In genomic region chr1:232805269-232806070, GRCh38 we compare ENCODE assay signal across 9 cellular contexts. TPM values are rescaled to one million over a fixed set of nuclear protein-coding genes. Genes with fewer than 3 reads are reported as not detected.
DNase-seq lines count a peak whose midpoint lies in the region; ATAC-seq, FAIRE-seq and TF ChIP-seq lines count a peak whose summit lies in the region.
"Had no signal": no experiment of that assay in that cellular context is flagged by ENCODE, and none has a peak within 500 bp of the region (broad histone marks: within the 10 kb centered on the region; RNA-seq: fewer than 3 reads in every experiment).

MAP10 (plus strand) TSS chr1:232805416; CDS start chr1:232805450, 34 bp downstream.

- CTCF ChIA-PET in WTC11 (lab: Charles Lee), result interaction anchor here (0.7 to 1.3 kb wide), 2 partner anchors 178 to 220 kb away, joined by 3 read pairs; no protein-coding TSS in a partner anchor

- POLR2A ChIA-PET in WTC11 (lab: Charles Lee), result interaction anchor here (0.6 to 0.8 kb wide), 2 partner anchors 579 to 672 kb away, joined by 3 to 4 read pairs; no protein-coding TSS in a partner anchor

- TF ChIP-seq CTCF in WTC11 (IDR thresholded peaks at IDR 0.05), result no peak
- TF ChIP-seq CTCF in breast epithelium (IDR thresholded peaks at IDR 0.05), result no peak

- H3K4me3 Mint-ChIP-seq in WTC11, result peak within 1 kb of the TSS; percentile 83

- H3K4me2 ChIP-seq in GM23248 (ENCODE audit: unreplicated experiment), result peak within 1 kb of the TSS; percentile 99

- H3K36me3 ChIP-seq in GM23248 (ENCODE audit: low read depth), result no peaks in the 10 kb centered on the region
- H3K36me3 ChIP-seq in breast epithelium, result no peaks in the 10 kb centered on the region
- H3K36me3 ChIP-seq in small intestine (ENCODE audit: control insufficient read depth in 2 of 2, insufficient read depth in 2 of 2, low read length in 2 of 2), result no peaks in the 10 kb centered on the region

- DNase-seq in EH (ENCODE audit: low read depth) (peak; percentile 70), GM23248 (peak; percentile 90), NCI-H1092 (lab: John Stamatoyannopoulos, UW) (peak; percentile 85), WTC11 (ENCODE audit: low spot score) (peak; percentile 88), breast epithelium (ENCODE audit: low spot score in 2 of 2) (peak; percentile 21 to 62), iPS-NIHi11 (ENCODE audit: low spot score) (peak; percentile 89), small intestine (peak; percentile 62), RCC 7860 (ENCODE audit: low spot score) (no peak)

- peak within 1 kb of the TSS; percentile 86 for H3K9ac ChIP-seq in GM23248

- H3K4me3 ChIP-seq in GM23248 (peak within 1 kb of the TSS; percentile 76), breast epithelium (peak within 1 kb of the TSS; percentile 67 to 92 (median 85)), small intestine (ENCODE audit: low read depth in 1 of 2, low read length in 2 of 2) (peak within 1 kb of the TSS; percentile 61 to 74)

- H4K20me1 ChIP-seq in GM23248 (ENCODE audit: insufficient read depth), result no peaks in the 10 kb centered on the region

- no peak for TF ChIP-seq POLR2A in breast epithelium (IDR thresholded peaks at IDR 0.05)

- H3K27me3 ChIP-seq in GM23248 (replicated peaks; ENCODE audit: insufficient read depth) (no peaks in the 10 kb centered on the region), breast epithelium (no peaks in the 10 kb centered on the region), small intestine (ENCODE audit: control insufficient read depth in 2 of 2, insufficient read depth in 2 of 2, low read length in 2 of 2) (no peaks in the 10 kb centered on the region)

- intact Hi-C loops in breast epithelium (cut with DNase I; ENCODE audit: low total_unique reads), result no loop called here

- peaks cover 11% of the 10 kb centered on the region; the same call in 1 of the 2 replicates for H3K9me3 Mint-ChIP-seq in WTC11

- ATAC-seq in WTC11, result peak; percentile 88

- no peak within 1 kb of the TSS for H3K27ac ChIP-seq in GM23248
- peak within 1 kb of the TSS; percentile 87 to 95 for H3K27ac ChIP-seq in breast epithelium
- peak within 1 kb of the TSS; percentile 49 to 95 for H3K27ac ChIP-seq in small intestine (ENCODE audit: low read depth in 1 of 2, low read length in 1 of 2)
- H3K27ac ChIP-seq: epithelial cell of prostate had no signal

- no peaks in the 10 kb centered on the region for H3K79me2 ChIP-seq in GM23248 (ENCODE audit: insufficient read depth)

- no peaks in the 10 kb centered on the region for H3K9me2 ChIP-seq in GM23248 (ENCODE audit: insufficient read depth)

- H3F3A ChIP-seq in GM23248 (ENCODE audit: insufficient read depth), result peaks cover 8% of the 10 kb centered on the region; the same call in 1 of the 2 replicates

- in situ Hi-C loops in GM23248 (cut with MboI), result no loop called here

- peak within 1 kb of the TSS; percentile 100 for H2AFZ ChIP-seq in GM23248

- FAIRE-seq in small intestine (lab: Jason Lieb, UNC) (no peak), RCC 7860 (lab: Jason Lieb, UNC) (no peak)

- 17 to 20% methylated on average over 57 to 74 of the region's 74 CpGs for WGBS in GM23248 (ENCODE audit: low coverage in 1 of 2, low lambda C conversion rate in 2 of 2, missing lambda C conversion rate in 2 of 2), 2 experiments
- WGBS in small intestine, 3 donors, result 0 to 6% (median 3%) methylated on average over 60 to 74 of the region's 74 CpGs

- H3K4me1 ChIP-seq in GM23248 (ENCODE audit: insufficient read depth) (peaks cover 12% of the 10 kb centered on the region), breast epithelium (no peaks in the 10 kb centered on the region), small intestine (ENCODE audit: control insufficient read depth in 2 of 2, insufficient read depth in 1 of 2, low read depth in 1 of 2, low read length in 1 of 2) (peaks cover 0 to 7% of the 10 kb centered on the region in 2 donors)

- H3K9me3 ChIP-seq in GM23248 (ENCODE audit: low read depth) (no peaks in the 10 kb centered on the region), breast epithelium (no peaks in the 10 kb centered on the region), small intestine (ENCODE audit: control insufficient read depth, low read depth) (no peaks in the 10 kb centered on the region)

- peaks cover 27% of the 10 kb centered on the region for H3K27me3 Mint-ChIP-seq in WTC11 (ENCODE audit: low read depth)

- peak within 1 kb of the TSS; percentile 74 for H3K27ac Mint-ChIP-seq in WTC11

- H3K36me3 Mint-ChIP-seq in WTC11, result 0 out of 2 replicates have a peak, but pooled peaks cover 3% of the 10 kb centered on the region

- peaks cover 19% of the 10 kb centered on the region for H3K4me1 Mint-ChIP-seq in WTC11

TF ChIP-seq in WTC11, 78 proteins besides CTCF, POLR2A, EP300 and RAD21 (continues in another document):
- no peak for TF ChIP-seq PREB (CRISPR knock-in tag; IDR thresholded peaks at IDR 0.05; ENCODE audit: borderline replicate concordance)
- no peak for TF ChIP-seq STAT6 (CRISPR knock-in tag; conservative IDR thresholded peaks at IDR 0.05; ENCODE audit: low read depth)
- no peak for TF ChIP-seq PRRX2 (CRISPR knock-in tag; IDR thresholded peaks at IDR 0.05)
- 0 out of 2 replicates have a peak, but pooled peaks have one; percentile 30 for TF ChIP-seq CREB1 (CRISPR knock-in tag; IDR thresholded peaks at IDR 0.05)
- peak; percentile 20; the same call in 1 of the 2 replicates for TF ChIP-seq ZBTB43 (CRISPR knock-in tag; IDR thresholded peaks at IDR 0.05)
- TF ChIP-seq ZNF263 (CRISPR knock-in tag; IDR thresholded peaks at IDR 0.05; ENCODE audit: low read depth), result no peak
- TF ChIP-seq JUN (CRISPR knock-in tag; IDR thresholded peaks at IDR 0.05), result no peak
- peak; percentile 12; the same call in 1 of the 2 replicates for TF ChIP-seq TEAD4 (CRISPR knock-in tag; IDR thresholded peaks at IDR 0.05)
- no peak for TF ChIP-seq ZNF512 (CRISPR knock-in tag; IDR thresholded peaks at IDR 0.05; ENCODE audit: borderline replicate concordance)
- no peak for TF ChIP-seq SP1 (CRISPR knock-in tag; conservative IDR thresholded peaks at IDR 0.05)

RNA-seq across cellular contexts. Expression of gene MAP10, which starts in this region (rescaled TPM):
- total RNA-seq in GM23248 (2014; rRNA removed; shearing (Covaris generic)), result 2.3 and 2.5 TPM in 2 replicates
- polyA plus RNA-seq in GM23248 (2016; fragmentation: Nextera tagmentation; extraction: Ambion mirVana), result 1.5 and 1.7 TPM in 2 replicates
- 2.5 to 3.0 TPM (median 2.7 TPM) in 3 replicates for total RNA-seq in WTC11 (2021)
- total RNA-seq in breast epithelium, result 1 to 10 TPM; 1.6 to 3.4 (median 2.9) TPM
- polyA plus RNA-seq in small intestine, result 1 to 10 TPM in 1 of 3 donors, under 1 TPM in 2; 0.27 to 2.4 (median 0.67) TPM
